ENCODE assay signal across 23 cellular contexts in genomic region chr6:40359808-40360207, GRCh38.
DNase-seq lines count a peak whose midpoint lies in the region; ATAC-seq and TF ChIP-seq lines count a peak whose summit lies in the region.
"Had no signal": no experiment of that assay in that cellular context is flagged by ENCODE, and none has a peak within 500 bp of the region (broad histone marks: within the 10 kb centered on the region; RNA-seq: fewer than 3 reads in every experiment).

No MANE protein-coding gene starts in this region.

- H3K9me3 Mint-ChIP-seq in progenitor cell of endocrine pancreas (ENCODE audit: low read depth) (no peaks in the 10 kb centered on the region), HFFc6 (peaks cover 49% of the 10 kb centered on the region)
- H3K9me3 Mint-ChIP-seq in naive thymus-derived CD8-positive, alpha-beta T cell = peaks cover 0 to 2% (median under 1%) of the 10 kb centered on the region in 9 donors
- H3K9me3 Mint-ChIP-seq: dendritic cell treated with granulocyte-macrophage colony-stimulating factor and Interleukin-4, amounts not matched to agents 40 ng/mL and 50 ng/mL, for 4 days; neural progenitor cell had no signal

- TF ChIP-seq POLR2A in esophagus muscularis mucosa (IDR thresholded peaks at IDR 0.05; ENCODE audit: low read depth) (no peak), spleen (IDR thresholded peaks at IDR 0.05) (no peak)

- POLR2A ChIA-PET in naive thymus-derived CD8-positive, alpha-beta T cell (lab: Charles Lee) = no interaction called here

- peak; percentile 61 for DNase-seq in H7
- DNase-seq in NCI-H345 (lab: John Stamatoyannopoulos, UW) = peak; percentile 56
- peak; percentile 66 for DNase-seq in esophagus muscularis mucosa (ENCODE audit: extremely low spot score)
- no peak for DNase-seq in progenitor cell of endocrine pancreas (ENCODE audit: low spot score, unreplicated experiment)
- no peak for DNase-seq in activated CD4-positive, CD25-positive, alpha-beta regulatory T cell treated with anti-CD3 and anti-CD28 coated beads, Interleukin-2, amount 50 U/mL, for 72 hours
- DNase-seq in spleen = no peak
- DNase-seq in HFFc6 = no peak
- DNase-seq in naive thymus-derived CD8-positive, alpha-beta T cell = no peak
- DNase-seq: AML-193; HCEC 1CT; left colon; MG63; NCI-H2081 treated with DMSO at 0.1 percent for 48 hours; psoas muscle; stimulated activated CD4-positive, alpha-beta T cell treated with anti-CD3 and anti-CD28 coated beads, Interleukin-4, amount 100 ng/mL, for 1 hour; stomach had no signal

- H3K9me3 ChIP-seq in esophagus muscularis mucosa (no peaks in the 10 kb centered on the region), spleen (no peaks in the 10 kb centered on the region)
- H3K9me3 ChIP-seq: breast epithelium, MG63, psoas muscle, stomach had no signal

- no peak for TF ChIP-seq EP300 in esophagus muscularis mucosa (IDR thresholded peaks at IDR 0.05)

- no peaks in the 10 kb centered on the region for H3K27me3 Mint-ChIP-seq in progenitor cell of endocrine pancreas
- peaks cover 2% of the 10 kb centered on the region; the same call in 1 of the 2 replicates for H3K27me3 Mint-ChIP-seq in HFFc6 (ENCODE audit: insufficient read depth)
- H3K27me3 Mint-ChIP-seq in naive thymus-derived CD8-positive, alpha-beta T cell = peaks cover 4 to 24% (median 19%) of the 10 kb centered on the region in 5 donors

- H3K27me3 ChIP-seq in H7 (ENCODE audit: control insufficient read depth, insufficient read depth, low read length) = no peaks in the 10 kb centered on the region
- peaks cover 0 to 16% (median 0%) of the 10 kb centered on the region in 4 donors for H3K27me3 ChIP-seq in esophagus muscularis mucosa
- H3K27me3 ChIP-seq in spleen (replicated peaks in 1 of 7) = peaks cover 0 to 23% (median 0%) of the 10 kb centered on the region in 7 donors
- H3K27me3 ChIP-seq: breast epithelium, MG63, neural progenitor cell had no signal

- peaks cover 2% of the 10 kb centered on the region for H3K4me1 Mint-ChIP-seq in progenitor cell of endocrine pancreas (ENCODE audit: low read depth)
- H3K4me1 Mint-ChIP-seq in HFFc6 (ENCODE audit: low read depth) = no peaks in the 10 kb centered on the region
- H3K4me1 Mint-ChIP-seq in naive thymus-derived CD8-positive, alpha-beta T cell = no peaks in the 10 kb centered on the region
- H3K4me1 Mint-ChIP-seq: neural progenitor cell had no signal

- no peak for TF ChIP-seq CTCF in esophagus muscularis mucosa (IDR thresholded peaks at IDR 0.05)
- no peak for TF ChIP-seq CTCF in progenitor cell of endocrine pancreas (IDR thresholded peaks at IDR 0.05; ENCODE audit: unreplicated experiment)
- no peak for TF ChIP-seq CTCF in spleen (IDR thresholded peaks at IDR 0.05 in 8 of 11, conservative IDR thresholded peaks at IDR 0.05 in 3 of 11)
- TF ChIP-seq CTCF in HFFc6 (IDR thresholded peaks at IDR 0.05) = no peak

- H3K4me3 Mint-ChIP-seq in progenitor cell of endocrine pancreas (ENCODE audit: low read depth) = no peak overlapping the region
- H3K4me3 Mint-ChIP-seq in HFFc6 = no peak overlapping the region
- no peak overlapping the region for H3K4me3 Mint-ChIP-seq in naive thymus-derived CD8-positive, alpha-beta T cell
- H3K4me3 Mint-ChIP-seq: dendritic cell treated with granulocyte-macrophage colony-stimulating factor and Interleukin-4, amounts not matched to agents 40 ng/mL and 50 ng/mL, for 4 days; neural progenitor cell had no signal

- H3K36me3 Mint-ChIP-seq in progenitor cell of endocrine pancreas (ENCODE audit: insufficient read depth) = no peaks in the 10 kb centered on the region
- H3K36me3 Mint-ChIP-seq in HFFc6 (ENCODE audit: low read depth) = no peaks in the 10 kb centered on the region
- H3K36me3 Mint-ChIP-seq in naive thymus-derived CD8-positive, alpha-beta T cell = peaks cover 0 to under 1% (median 0%) of the 10 kb centered on the region in 3 donors
- H3K36me3 Mint-ChIP-seq: neural progenitor cell had no signal

- H3K4me3 ChIP-seq in H7 (ENCODE audit: insufficient read depth, low read depth, low read length) = no peak overlapping the region
- no peak overlapping the region for H3K4me3 ChIP-seq in esophagus muscularis mucosa
- H3K4me3 ChIP-seq in spleen = no peak overlapping the region
- H3K4me3 ChIP-seq: breast epithelium, hepatocyte, MG63, neural progenitor cell, psoas muscle, skin epidermis, stomach had no signal

- intact Hi-C loops in esophagus muscularis mucosa (cut with DNase I) = no loop called here
- intact Hi-C loops in spleen (cut with DNase I; ENCODE audit: low total_unique reads) = no loop called here

- no peaks in the 10 kb centered on the region for H3K36me3 ChIP-seq in H7 (replicated peaks; ENCODE audit: control insufficient read depth, insufficient read depth, low read length)
- no peaks in the 10 kb centered on the region for H3K36me3 ChIP-seq in esophagus muscularis mucosa
- H3K36me3 ChIP-seq in spleen = no peaks in the 10 kb centered on the region
- H3K36me3 ChIP-seq: breast epithelium, MG63, neural progenitor cell, stomach had no signal

- peak overlapping the region; percentile 47 for H3K27ac Mint-ChIP-seq in progenitor cell of endocrine pancreas
- H3K27ac Mint-ChIP-seq in HFFc6 = no peak overlapping the region
- H3K27ac Mint-ChIP-seq in naive thymus-derived CD8-positive, alpha-beta T cell = no peak overlapping the region
- H3K27ac Mint-ChIP-seq: dendritic cell treated with granulocyte-macrophage colony-stimulating factor and Interleukin-4, amounts not matched to agents 40 ng/mL and 50 ng/mL, for 4 days; neural progenitor cell had no signal

- 53% methylated on average over 2 of the region's 2 CpGs for WGBS in esophagus muscularis mucosa
- WGBS in spleen, 5 donors = 59 to 71% (median 64%) methylated on average over 2 of the region's 2 CpGs

- no peak for ATAC-seq in naive thymus-derived CD8-positive, alpha-beta T cell
- ATAC-seq: left colon, psoas muscle, SK-N-SH treated with all-trans-retinoic acid at 6 μM for 48 hours had no signal

- H3K27ac ChIP-seq in esophagus muscularis mucosa (replicated peaks in 1 of 4) (no peak overlapping the region), spleen (no peak overlapping the region)
- H3K27ac ChIP-seq: breast epithelium, hepatocyte, HL-60, neural progenitor cell, psoas muscle, skin epidermis, stomach had no signal

- no peaks in the 10 kb centered on the region for H3K4me1 ChIP-seq in esophagus muscularis mucosa
- H3K4me1 ChIP-seq in spleen = no peaks in the 10 kb centered on the region
- H3K4me1 ChIP-seq: breast epithelium, psoas muscle, stomach had no signal

Comparison
In these comparisons a context has a peak if more than half of its experiments do, and no peak if none do; other contexts are left out.
1. DNase-seq: peak in H7 (single experiment), NCI-H345 (single experiment) and esophagus muscularis mucosa (single experiment); none in progenitor cell of endocrine pancreas (single experiment), activated CD4-positive, CD25-positive, alpha-beta regulatory T cell treated with anti-CD3 and anti-CD28 coated beads, Interleukin-2, amount 50 U/mL, for 72 hours (single experiment), spleen (single experiment), HFFc6 (single experiment) and naive thymus-derived CD8-positive, alpha-beta T cell (0 of 10).